In the genomic region with DNA sequence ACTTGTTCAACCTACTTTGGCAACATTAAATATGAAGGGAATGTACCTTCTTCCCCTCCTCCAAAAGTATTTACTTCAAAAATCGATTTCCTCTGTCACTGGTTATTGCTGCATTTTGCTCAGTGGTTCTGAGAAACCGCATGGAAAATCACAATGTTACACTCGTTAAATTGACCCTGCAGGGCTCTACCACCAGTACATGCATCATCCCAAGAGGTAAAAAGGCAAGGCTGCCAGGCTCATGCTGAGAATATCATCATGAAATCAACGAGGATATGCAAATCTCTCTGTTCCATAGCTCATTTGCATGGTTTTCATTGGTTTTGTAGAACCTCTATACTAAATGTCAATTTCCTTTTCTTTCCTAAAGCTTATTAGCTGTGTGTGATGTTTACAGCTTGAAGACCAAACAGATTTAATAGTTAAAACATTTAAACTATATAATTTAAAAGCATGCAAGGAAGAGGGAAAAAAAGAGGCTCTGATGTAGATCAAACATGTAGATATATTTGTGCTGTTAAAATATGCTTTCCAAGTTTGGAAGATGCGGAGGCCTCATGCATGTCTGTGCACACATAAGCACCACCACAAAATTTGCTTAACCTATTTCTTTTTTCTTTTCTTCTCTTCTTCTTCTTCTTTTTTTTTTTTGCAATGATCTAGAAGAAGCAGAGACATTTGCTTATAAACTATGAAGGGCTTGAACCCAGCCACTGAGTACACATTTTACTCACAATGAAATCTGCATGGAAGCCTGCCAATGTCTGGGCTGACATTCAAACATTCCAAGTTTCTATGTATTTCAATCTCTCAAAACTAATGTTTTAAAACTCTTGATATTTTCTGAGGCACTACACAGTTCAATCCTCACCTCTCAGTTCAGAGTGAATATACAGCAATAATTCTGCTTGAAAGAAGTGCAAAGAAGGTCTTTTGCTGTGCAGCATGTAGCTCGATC, we compare ENCODE assay signal across 9 cellular contexts.
DNase-seq lines count a peak whose midpoint lies in the region; ATAC-seq and TF ChIP-seq lines count a peak whose summit lies in the region.
"Had no signal": no experiment of that assay in that cellular context is flagged by ENCODE, and none has a peak within 500 bp of the region (broad histone marks: within the 10 kb centered on the region; RNA-seq: fewer than 3 reads in every experiment).

No MANE protein-coding gene starts in this region.

- ATAC-seq in GM19372 (IDR thresholded peaks at IDR 0.05; ENCODE audit: low read depth, unreplicated experiment): peak; percentile 69
- ATAC-seq in HG03469 (IDR thresholded peaks at IDR 0.05; ENCODE audit: unreplicated experiment): peak; percentile 63
- ATAC-seq: left ventricle myocardium superior had no signal

- TF ChIP-seq CTCF in fibroblast of mammary gland (conservative IDR thresholded peaks at IDR 0.05; ENCODE audit: control insufficient read depth, insufficient read depth, low read depth, low read length): no peak

- no peak overlapping the region for H3K4me3 ChIP-seq in fibroblast of mammary gland (ENCODE audit: control insufficient read depth, low read depth, low read length)

- DNase-seq in COR-L47 (lab: John Stamatoyannopoulos, UW) (peak; percentile 31), fibroblast of mammary gland (ENCODE audit: low read depth) (peak; percentile 35), HPDE6-E6E7 (ENCODE audit: extremely low spot score) (no peak), activated gamma-delta T cell (lab: John Stamatoyannopoulos, UW) (no peak), NCI-H146 (lab: John Stamatoyannopoulos, UW) (no peak), kidney glomerular epithelial cell (lab: John Stamatoyannopoulos, UW) (no peak)
- DNase-seq: left ventricle myocardium superior had no signal

Comparison
In these comparisons a context has a peak if more than half of its experiments do, and no peak if none do; other contexts are left out.
1. DNase-seq: peak in COR-L47 (single experiment) and fibroblast of mammary gland (single experiment); none in HPDE6-E6E7 (single experiment), activated gamma-delta T cell (single experiment), NCI-H146 (single experiment) and kidney glomerular epithelial cell (single experiment).